8 cellular contexts compared by ENCODE assay signal in genomic region chr6:116253505-116254296, GRCh38. TPM values are rescaled to one million over a fixed set of nuclear protein-coding genes. Genes with fewer than 3 reads are reported as not detected.
A peak's percentile ranks its signal among the peaks of the same experiment; 100 is the strongest.
DNase-seq lines count a peak whose midpoint lies in the region; ATAC-seq and TF ChIP-seq lines count a peak whose summit lies in the region.

TSPYL4 (minus strand) TSS chr6:116254075; CDS start chr6:116254008, 67 bp downstream.

- H3K27ac Mint-ChIP-seq in activated naive CD8-positive, alpha-beta T cell treated with anti-CD3 and anti-CD28 coated beads for 36 hours: no peak within 1 kb of the TSS

- H3K79me2 ChIP-seq in osteoblast (ENCODE audit: insufficient read depth, low read length): peaks cover 59% of the 10 kb centered on the region

- no peaks in the 10 kb centered on the region for H3K27me3 ChIP-seq in osteoblast (ENCODE audit: insufficient read depth, low read length)
- H3K27me3 ChIP-seq in thoracic aorta (replicated peaks; ENCODE audit: insufficient read depth): no peaks in the 10 kb centered on the region

- TF ChIP-seq CTCF in GM12864 (IDR thresholded peaks at IDR 0.05; ENCODE audit: low read depth, low read length, missing control alignments): no peak
- TF ChIP-seq CTCF in osteoblast (IDR thresholded peaks at IDR 0.05; ENCODE audit: extremely low read depth, low read depth, low read length): no peak
- TF ChIP-seq CTCF in thoracic aorta (IDR thresholded peaks at IDR 0.05): peak; percentile 7

- H3K4me3 ChIP-seq in GM12864 (ENCODE audit: low read depth, low read length) (peak within 1 kb of the TSS; percentile 71), osteoblast (ENCODE audit: insufficient read depth, low read length) (peak within 1 kb of the TSS; percentile 99), thoracic aorta (peak within 1 kb of the TSS; percentile 89)

- H3K4me3 Mint-ChIP-seq in activated naive CD8-positive, alpha-beta T cell treated with anti-CD3 and anti-CD28 coated beads for 36 hours: no peak within 1 kb of the TSS

- peak within 1 kb of the TSS; percentile 97 for H3K27ac ChIP-seq in osteoblast (ENCODE audit: low read depth, low read length)
- H3K27ac ChIP-seq in thoracic aorta: peak within 1 kb of the TSS; percentile 89 to 94

- no peaks in the 10 kb centered on the region for H4K20me1 ChIP-seq in osteoblast (ENCODE audit: insufficient read depth, low read length)

- H3K9me3 ChIP-seq in osteoblast (ENCODE audit: low read depth, low read length): no peaks in the 10 kb centered on the region
- H3K9me3 ChIP-seq in thoracic aorta: no peaks in the 10 kb centered on the region

- peak within 1 kb of the TSS; percentile 89 for H3K4me2 ChIP-seq in osteoblast (ENCODE audit: insufficient read depth, low read length)

- H3K4me1 ChIP-seq in osteoblast (ENCODE audit: insufficient read depth, low read length) (peaks cover 45% of the 10 kb centered on the region), thoracic aorta (ENCODE audit: control insufficient read depth in 1 of 2, low read depth in 2 of 2) (peaks cover 40 to 55% of the 10 kb centered on the region in 2 donors)

- peak within 1 kb of the TSS; percentile 96 for H2AFZ ChIP-seq in osteoblast (ENCODE audit: low read length)

- H3K9me3 Mint-ChIP-seq in activated naive CD8-positive, alpha-beta T cell treated with anti-CD3 and anti-CD28 coated beads for 36 hours: no peaks in the 10 kb centered on the region

- H3K36me3 ChIP-seq in osteoblast (ENCODE audit: insufficient read depth, low read length): peaks cover 4% of the 10 kb centered on the region
- H3K36me3 ChIP-seq in thoracic aorta: no peaks in the 10 kb centered on the region

- ATAC-seq in HG02678 (IDR thresholded peaks at IDR 0.05; ENCODE audit: unreplicated experiment) (peak; percentile 100), thoracic aorta (ENCODE audit: insufficient number of reproducible peaks, low FRiP score, low read depth) (peak; percentile 95)

- peaks cover 36% of the 10 kb centered on the region for H3K4me1 Mint-ChIP-seq in activated naive CD8-positive, alpha-beta T cell treated with anti-CD3 and anti-CD28 coated beads for 36 hours

- intact Hi-C loops in head of caudate nucleus (cut with DNase I): no loop called here

- no peaks in the 10 kb centered on the region for H3K27me3 Mint-ChIP-seq in activated naive CD8-positive, alpha-beta T cell treated with anti-CD3 and anti-CD28 coated beads for 36 hours

- peaks cover 25% of the 10 kb centered on the region for H3K36me3 Mint-ChIP-seq in activated naive CD8-positive, alpha-beta T cell treated with anti-CD3 and anti-CD28 coated beads for 36 hours

- DNase-seq in GM12864 (ENCODE audit: low read depth) (peak; percentile 78), NCI-H1105 treated with DMSO at 0.1 percent for 48 hours (lab: John Stamatoyannopoulos, UW) (peak; percentile 98), SKM-1 (lab: John Stamatoyannopoulos, UW; ENCODE audit: unreplicated experiment) (peak; percentile 87), head of caudate nucleus (peak; percentile 89 to 98 (median 95)), osteoblast (ENCODE audit: insufficient read length, low spot score, missing footprints) (peak; percentile 93), thoracic aorta (ENCODE audit: low spot score) (peak; percentile 83)
- peak; percentile 87 for DNase-seq in activated naive CD8-positive, alpha-beta T cell treated with anti-CD3 and anti-CD28 coated beads for 36 hours

RNA-seq across cellular contexts. Expression of gene TSPYL4, which starts in this region (rescaled TPM):
- 10 to 100 TPM; 15.1 to 15.2 TPM for total RNA-seq in activated naive CD8-positive, alpha-beta T cell treated with anti-CD3 and anti-CD28 coated beads for 36 hours
- 23.9 and 24.6 TPM in 2 replicates for total RNA-seq in osteoblast
- 10 to 100 TPM; 13.1 to 18.0 TPM for total RNA-seq in thoracic aorta

Comparison
In these comparisons a context has a peak if more than half of its experiments do, and no peak if none do; other contexts are left out.
1. Peak in every context shown above with its lines: DNase-seq, ATAC-seq, H3K4me3 ChIP-seq and H3K27ac ChIP-seq.